In genomic region chr3:42975955-42976354, GRCh38 we compare ENCODE assay signal across 28 cellular contexts.
"Had no signal": no experiment of that assay in that cellular context is flagged by ENCODE, and none has a peak within 500 bp of the region (broad histone marks: within the 10 kb centered on the region; RNA-seq: fewer than 3 reads in every experiment).

No MANE protein-coding gene starts in this region.

- H3K9me3 ChIP-seq: testis, thoracic aorta, thyroid gland, upper lobe of right lung, uterus had no signal

- H3K27ac ChIP-seq: suprapubic skin, testis, thoracic aorta, thyroid gland, tibial artery, tibial nerve, transverse colon, upper lobe of left lung, upper lobe of right lung, uterus, vagina had no signal

- H3K4me3 ChIP-seq: stomach, suprapubic skin, testis, thoracic aorta, thyroid gland, tibial artery, tibial nerve, transverse colon, upper lobe of left lung, upper lobe of right lung, uterus, vagina had no signal

- H3K36me3 ChIP-seq: stomach, suprapubic skin, thoracic aorta, thyroid gland, tibial artery, tibial nerve, transverse colon, upper lobe of left lung, upper lobe of right lung, uterus, vagina had no signal

- H3K4me1 ChIP-seq: upper lobe of right lung, uterus had no signal

- H3K36me3 Mint-ChIP-seq: stimulated activated effector memory CD8-positive, alpha-beta T cell treated with anti-CD3 and anti-CD28 coated beads, Interleukin-12 subunit alpha, Interleukin-12 subunit beta, amount 100 ng/mL, for 72 hours had no signal

- FAIRE-seq: urothelium cell line had no signal

- DNase-seq: stimulated activated CD4-positive, alpha-beta T cell treated with anti-CD3 and anti-CD28 coated beads, Interleukin-2, amount 100 ng/mL, for 48 hours; stimulated activated CD4-positive, alpha-beta T cell treated with anti-CD3 and anti-CD28 coated beads, Interleukin-4, amount 100 ng/mL, for 24 hours; stimulated activated CD4-positive, alpha-beta T cell treated with anti-CD3 and anti-CD28 coated beads, Interleukin-4, amount 100 ng/mL, for 4 hours; stimulated activated CD8-positive, alpha-beta memory T cell treated with anti-CD3 and anti-CD28 coated beads, Interleukin-4, amount 100 ng/mL, for 48 hours; stimulated activated naive B cell treated with anti-CD40 and anti-IgM and Interleukin-4, amounts not matched to agents 10 μg/mL and 1 μg/mL and 100 μg/mL, for 72 hours; stimulated activated naive CD4-positive, alpha-beta T cell; stimulated activated naive CD4-positive, alpha-beta T cell treated with Interleukin-2 at 50 U/mL for 16 hours; stimulated activated naive CD8-positive, alpha-beta T cell treated with anti-CD3 and anti-CD28 coated beads, Interleukin-15, amount 100 ng/mL, for 72 hours; stimulated activated naive CD8-positive, alpha-beta T cell treated with anti-CD3 and anti-CD28 coated beads, Interleukin-15, Interleukin-2, amounts not matched to agents 100 U/mL and 50 U/mL, for 24 hours; stomach; substantia nigra; testis; thyroid gland; tibial artery; transverse colon; trophoblast cell; upper lobe of left lung; upper lobe of right lung; uterus had no signal

- ATAC-seq: stimulated activated effector memory CD8-positive, alpha-beta T cell treated with anti-CD3 and anti-CD28 coated beads, Interleukin-12 subunit alpha, Interleukin-12 subunit beta, amount 100 ng/mL, for 72 hours; stimulated activated memory B cell treated with anti-CD40 and anti-IgM and Interleukin-4, amounts not matched to agents 10 μg/mL and 1 μg/mL and 100 μg/mL, for 72 hours; stimulated activated naive B cell treated with anti-CD40 and anti-IgM and Interleukin-4, amounts not matched to agents 10 μg/mL and 1 μg/mL and 100 μg/mL, for 72 hours; stimulated activated naive CD8-positive, alpha-beta T cell treated with anti-CD3 and anti-CD28 coated beads, Interleukin-15, amount 100 ng/mL, for 72 hours; stimulated activated naive CD8-positive, alpha-beta T cell treated with anti-CD3 and anti-CD28 coated beads, Interleukin-15, Interleukin-2, amounts not matched to agents 100 U/mL and 50 U/mL, for 24 hours; upper lobe of right lung had no signal

- H3K27ac Mint-ChIP-seq: stimulated activated effector memory CD8-positive, alpha-beta T cell treated with anti-CD3 and anti-CD28 coated beads, Interleukin-12 subunit alpha, Interleukin-12 subunit beta, amount 100 ng/mL, for 72 hours; stimulated activated memory B cell treated with anti-CD40 and anti-IgM and Interleukin-4, amounts not matched to agents 10 μg/mL and 1 μg/mL and 100 μg/mL, for 72 hours; stimulated activated naive B cell treated with anti-CD40 and anti-IgM and Interleukin-4, amounts not matched to agents 10 μg/mL and 1 μg/mL and 100 μg/mL, for 72 hours; stimulated activated naive CD8-positive, alpha-beta T cell treated with anti-CD3 and anti-CD28 coated beads, Interleukin-15, amount 100 ng/mL, for 72 hours; stimulated activated naive CD8-positive, alpha-beta T cell treated with anti-CD3 and anti-CD28 coated beads, Interleukin-15, Interleukin-2, amounts not matched to agents 100 ng/mL and 50 ng/mL, for 24 hours; type B pancreatic cell had no signal

- H3K4me3 Mint-ChIP-seq: stimulated activated effector memory CD8-positive, alpha-beta T cell treated with anti-CD3 and anti-CD28 coated beads, Interleukin-12 subunit alpha, Interleukin-12 subunit beta, amount 100 ng/mL, for 72 hours; stimulated activated memory B cell treated with anti-CD40 and anti-IgM and Interleukin-4, amounts not matched to agents 10 μg/mL and 1 μg/mL and 100 μg/mL, for 72 hours; stimulated activated naive B cell treated with anti-CD40 and anti-IgM and Interleukin-4, amounts not matched to agents 10 μg/mL and 1 μg/mL and 100 μg/mL, for 72 hours; stimulated activated naive CD8-positive, alpha-beta T cell treated with anti-CD3 and anti-CD28 coated beads, Interleukin-15, amount 100 ng/mL, for 72 hours; stimulated activated naive CD8-positive, alpha-beta T cell treated with anti-CD3 and anti-CD28 coated beads, Interleukin-15, Interleukin-2, amounts not matched to agents 100 ng/mL and 50 ng/mL, for 24 hours; type B pancreatic cell had no signal

- H3K27me3 ChIP-seq: testis, thyroid gland, tibial artery, tibial nerve, upper lobe of left lung, uterus, vagina had no signal
